In genomic region chr13:108958013-108958376, GRCh38 we compare ENCODE assay signal across 23 cellular contexts.
DNase-seq lines count a peak whose midpoint lies in the region; ATAC-seq, FAIRE-seq and TF ChIP-seq lines count a peak whose summit lies in the region.
"Had no signal": no experiment of that assay in that cellular context is flagged by ENCODE, and none has a peak within 500 bp of the region (broad histone marks: within the 10 kb centered on the region; RNA-seq: fewer than 3 reads in every experiment).

No MANE protein-coding gene starts in this region.

- no peaks in the 10 kb centered on the region for H3K9me3 Mint-ChIP-seq in Calu3 (ENCODE audit: low read depth, unreplicated experiment)
- H3K9me3 Mint-ChIP-seq: naive thymus-derived CD8-positive, alpha-beta T cell; stimulated activated memory B cell treated with anti-CD40 and anti-IgM and Interleukin-4, amounts not matched to agents 10 μg/mL and 1 μg/mL and 100 μg/mL, for 72 hours had no signal

- H3K79me2 ChIP-seq in mesendoderm (ENCODE audit: control insufficient read depth, insufficient read depth, low read length): no peaks in the 10 kb centered on the region

- no peaks in the 10 kb centered on the region for H3K36me3 Mint-ChIP-seq in Calu3 (ENCODE audit: insufficient read depth, unreplicated experiment)
- H3K36me3 Mint-ChIP-seq: CD14-positive monocyte; naive thymus-derived CD8-positive, alpha-beta T cell; stimulated activated memory B cell treated with anti-CD40 and anti-IgM and Interleukin-4, amounts not matched to agents 10 μg/mL and 1 μg/mL and 100 μg/mL, for 72 hours had no signal

- H3K4me3 Mint-ChIP-seq in Calu3 (ENCODE audit: low read depth, unreplicated experiment): no peak overlapping the region
- H3K4me3 Mint-ChIP-seq: CD14-positive monocyte; naive thymus-derived CD8-positive, alpha-beta T cell; stimulated activated memory B cell treated with anti-CD40 and anti-IgM and Interleukin-4, amounts not matched to agents 10 μg/mL and 1 μg/mL and 100 μg/mL, for 72 hours had no signal

- no peak overlapping the region for H3K18ac ChIP-seq in mesendoderm (ENCODE audit: low read length)

- H3K79me1 ChIP-seq in mesendoderm (ENCODE audit: low read length): no peaks in the 10 kb centered on the region

- no peak for ATAC-seq in pancreas
- ATAC-seq in HG03520 (IDR thresholded peaks at IDR 0.05; ENCODE audit: unreplicated experiment): no peak
- ATAC-seq: naive thymus-derived CD8-positive, alpha-beta T cell; stimulated activated memory B cell treated with anti-CD40 and anti-IgM and Interleukin-4, amounts not matched to agents 10 μg/mL and 1 μg/mL and 100 μg/mL, for 72 hours had no signal

- no peak overlapping the region for H4K5ac ChIP-seq in mesendoderm (ENCODE audit: low read length)

- H3K4me1 ChIP-seq in pancreas (no peaks in the 10 kb centered on the region), mesendoderm (ENCODE audit: control insufficient read depth, low read depth, low read length) (no peaks in the 10 kb centered on the region)

- no peak overlapping the region for H3K4me2 ChIP-seq in mesendoderm (ENCODE audit: low read length)

- H3K27ac ChIP-seq in SK-N-MC: peak overlapping the region; percentile 95
- peak overlapping the region; percentile 67 for H3K27ac ChIP-seq in epithelial cell of prostate
- no peak overlapping the region for H3K27ac ChIP-seq in pancreas
- no peak overlapping the region for H3K27ac ChIP-seq in mesendoderm (ENCODE audit: low read depth, low read length)
- H3K27ac ChIP-seq: cardiac muscle cell, ovary, spleen had no signal

- 0 out of 2 replicates have a peak overlapping the region, but pooled peaks have one; percentile 23 for H3K4me3 ChIP-seq in SK-N-MC
- no peak overlapping the region for H3K4me3 ChIP-seq in pancreas
- no peak overlapping the region for H3K4me3 ChIP-seq in mesendoderm (ENCODE audit: low read length)
- H3K4me3 ChIP-seq: cardiac muscle cell, ovary, spleen had no signal

- DNase-seq in Calu3 (no peak), SK-N-MC (ENCODE audit: low read depth, low spot score) (no peak), epithelial cell of prostate (ENCODE audit: low read depth, low spot score) (no peak), pancreas (no peak), iPS-NIHi7 (ENCODE audit: extremely low spot score) (no peak), mesendoderm (no peak)
- DNase-seq: activated CD4-positive, alpha-beta T cell treated with anti-CD3 and anti-CD28 coated beads for 1 hour; activated naive CD4-positive, alpha-beta T cell; activated T-cell treated with anti-CD3 and anti-CD28 coated beads, Interleukin-2, amount 50 U/mL, for 48 hours; naive thymus-derived CD8-positive, alpha-beta T cell; NCI-H1105; NCI-H1930; NCI-H526; ovary; RPMI8226; spleen; stimulated activated CD4-positive, alpha-beta T cell treated with anti-CD3 and anti-CD28 coated beads, Interleukin-2, amount 100 ng/mL, for 48 hours had no signal

- no peak overlapping the region for H2AK5ac ChIP-seq in mesendoderm (ENCODE audit: low read length)

- H3K27me3 ChIP-seq in pancreas (no peaks in the 10 kb centered on the region), mesendoderm (ENCODE audit: insufficient read depth, low read length, poor library complexity) (no peaks in the 10 kb centered on the region)
- H3K27me3 ChIP-seq: cardiac muscle cell, ovary had no signal

- CTCF ChIA-PET in Calu3 (lab: Charles Lee): no interaction called here

- no peak overlapping the region for H2BK120ac ChIP-seq in mesendoderm (ENCODE audit: low read depth, low read length)

- peaks cover 8% of the 10 kb centered on the region for H3K4me1 Mint-ChIP-seq in Calu3 (ENCODE audit: low read depth, unreplicated experiment)
- H3K4me1 Mint-ChIP-seq: CD14-positive monocyte; naive thymus-derived CD8-positive, alpha-beta T cell; stimulated activated memory B cell treated with anti-CD40 and anti-IgM and Interleukin-4, amounts not matched to agents 10 μg/mL and 1 μg/mL and 100 μg/mL, for 72 hours had no signal

- no peak overlapping the region for H3K23ac ChIP-seq in mesendoderm (ENCODE audit: low read length)

- no peak overlapping the region for H3K56ac ChIP-seq in mesendoderm (ENCODE audit: low read length)

- H3K9me3 ChIP-seq in SK-N-MC (ENCODE audit: low read depth, low read length) (no peaks in the 10 kb centered on the region), pancreas (no peaks in the 10 kb centered on the region)
- H3K9me3 ChIP-seq: ovary, spleen had no signal

- H3K36me3 ChIP-seq in SK-N-MC (ENCODE audit: insufficient read depth, low read length) (no peaks in the 10 kb centered on the region), pancreas (no peaks in the 10 kb centered on the region), mesendoderm (ENCODE audit: control insufficient read depth, insufficient read depth, low read length) (no peaks in the 10 kb centered on the region)
- H3K36me3 ChIP-seq: cardiac muscle cell, ovary, spleen had no signal

- intact Hi-C loops in Calu3 (cut with micrococcal nuclease; ENCODE audit: unreplicated experiment) (no loop called here), pancreas (cut with DNase I) (loop anchor here in 1 of 3 donors (10.0 kb wide), 1 partner anchor 827 kb away; the partner anchor contains the start of gene IRS2)

- TF ChIP-seq CTCF in Calu3 (IDR thresholded peaks at IDR 0.05; ENCODE audit: unreplicated experiment): no peak
- no peak for TF ChIP-seq CTCF in pancreas (IDR thresholded peaks at IDR 0.05)

- FAIRE-seq in pancreas (lab: Jason Lieb, UNC): peak; percentile 60
- FAIRE-seq: D721Med, GM19239 had no signal

- BruUV-seq in Calu3 (replicated peaks; lab: Mats Ljungman, UMichigan): no TSS peak

- peak overlapping the region; percentile 41 for H3K27ac Mint-ChIP-seq in Calu3 (ENCODE audit: unreplicated experiment)
- H3K27ac Mint-ChIP-seq: CD14-positive monocyte; naive thymus-derived CD8-positive, alpha-beta T cell; stimulated activated memory B cell treated with anti-CD40 and anti-IgM and Interleukin-4, amounts not matched to agents 10 μg/mL and 1 μg/mL and 100 μg/mL, for 72 hours had no signal

- H2BK5ac ChIP-seq in mesendoderm (ENCODE audit: low read length): no peak overlapping the region

- H4K8ac ChIP-seq in mesendoderm (ENCODE audit: low read depth, low read length): no peak overlapping the region

- H3K27me3 Mint-ChIP-seq in Calu3 (ENCODE audit: unreplicated experiment): no peaks in the 10 kb centered on the region

- H2BK15ac ChIP-seq in mesendoderm (replicated peaks; ENCODE audit: low read depth): no peak overlapping the region

- H3K9ac ChIP-seq in SK-N-MC (ENCODE audit: insufficient read length) (no peak overlapping the region), mesendoderm (ENCODE audit: low read length) (no peak overlapping the region)

- H3K4ac ChIP-seq in mesendoderm (ENCODE audit: low read depth, low read length): no peak overlapping the region

Comparison
In these comparisons a context has a peak if more than half of its experiments do, and no peak if none do; other contexts are left out.
1. H3K27ac ChIP-seq: peak in SK-N-MC (single experiment) and epithelial cell of prostate (single experiment); none in pancreas (0 of 4) and mesendoderm (single experiment).